ENCODE assay signal across 18 cellular contexts in the genomic region with DNA sequence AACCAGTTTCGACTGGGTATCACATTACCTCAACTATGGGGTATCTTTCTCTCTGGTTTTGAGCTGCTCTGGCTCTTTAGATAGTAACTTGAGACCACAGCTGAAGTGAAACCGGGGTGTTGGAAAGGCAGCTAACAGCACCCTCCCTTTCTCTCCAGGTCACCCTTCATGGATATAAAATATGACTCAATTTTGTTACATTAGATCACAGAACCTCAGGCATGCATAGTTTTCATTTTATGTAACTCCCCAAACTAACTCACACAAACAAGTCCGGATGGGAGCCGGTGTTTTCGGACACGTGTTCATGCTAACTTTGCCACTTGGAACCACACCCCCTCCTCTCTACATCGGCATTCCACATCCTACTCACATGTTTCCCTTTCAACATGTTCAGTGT.
DNase-seq lines count a peak whose midpoint lies in the region; ATAC-seq and TF ChIP-seq lines count a peak whose summit lies in the region.
"Had no signal": no experiment of that assay in that cellular context is flagged by ENCODE, and none has a peak within 500 bp of the region (broad histone marks: within the 10 kb centered on the region; RNA-seq: fewer than 3 reads in every experiment).

No MANE protein-coding gene starts in this region.

- peaks cover 61% of the 10 kb centered on the region for H3K27me3 ChIP-seq in AG04450 (ENCODE audit: control insufficient read depth, insufficient read depth, low read length)
- peaks cover 45% of the 10 kb centered on the region for H3K27me3 ChIP-seq in adipocyte (replicated peaks; ENCODE audit: control insufficient read depth, insufficient read depth, low read length)
- H3K27me3 ChIP-seq in iPS-18a (ENCODE audit: control insufficient read depth, insufficient read depth, low read length) = peaks cover 66% of the 10 kb centered on the region
- no peaks in the 10 kb centered on the region for H3K27me3 ChIP-seq in testis

- H3K4me3 ChIP-seq in AG04450 (ENCODE audit: low read depth, low read length) (no peak overlapping the region), HEK293 (ENCODE audit: low read depth, low read length) (no peak overlapping the region), adipocyte (ENCODE audit: low read length) (no peak overlapping the region), iPS-18a (ENCODE audit: low read length) (peak overlapping the region; percentile 19), testis (no peak overlapping the region)
- H3K4me3 ChIP-seq: adrenal gland, hepatocyte, vagina had no signal

- TF ChIP-seq CTCF in AG04450 (IDR thresholded peaks at IDR 0.05; ENCODE audit: low read depth, low read length) (no peak), HEK293 (tag by site-specific recombination; IDR thresholded peaks at IDR 0.05) (no peak), testis (IDR thresholded peaks at IDR 0.05) (no peak)

- H3K36me3 ChIP-seq in HEK293 (ENCODE audit: control insufficient read depth in 2 of 2, insufficient read depth in 1 of 2, low read length in 2 of 2) = no peaks in the 10 kb centered on the region
- H3K36me3 ChIP-seq in adipocyte (ENCODE audit: control insufficient read depth, insufficient read depth, low read length, severe bottlenecking) = no peaks in the 10 kb centered on the region
- H3K36me3 ChIP-seq in iPS-18a (ENCODE audit: control insufficient read depth, low read depth, low read length) = no peaks in the 10 kb centered on the region
- H3K36me3 ChIP-seq in testis (ENCODE audit: low read depth, missing control alignments) = no peaks in the 10 kb centered on the region
- H3K36me3 ChIP-seq: adrenal gland, vagina had no signal

- 71 to 79% methylated on average over 7 of the region's 7 CpGs for WGBS in testis, 2 donors

- H3K4me1 ChIP-seq in HEK293 (ENCODE audit: control insufficient read depth, insufficient read depth, low read length) = peaks cover 28% of the 10 kb centered on the region
- H3K4me1 ChIP-seq in adipocyte (ENCODE audit: control insufficient read depth, insufficient read depth, low read length) = peaks cover 9% of the 10 kb centered on the region
- peaks cover 14% of the 10 kb centered on the region for H3K4me1 ChIP-seq in iPS-18a (ENCODE audit: control insufficient read depth, low read depth, low read length)
- peaks cover 4% of the 10 kb centered on the region for H3K4me1 ChIP-seq in testis

- no peak overlapping the region for H3K27ac ChIP-seq in AG04450 (ENCODE audit: low read depth, low read length)
- H3K27ac ChIP-seq in HEK293 (ENCODE audit: extremely low read depth, low read depth, low read length) = no peak overlapping the region
- H3K27ac ChIP-seq in iPS-18a (ENCODE audit: low read length) = no peak overlapping the region
- H3K27ac ChIP-seq in testis = no peak overlapping the region
- H3K27ac ChIP-seq: adrenal gland, hepatocyte, vagina had no signal

- DNase-seq in AG04450 (ENCODE audit: low read depth, low spot score) (peak; percentile 6), adipocyte (ENCODE audit: low read depth) (peak; percentile 23), NCI-H524 treated with DMSO at 0.1 percent for 48 hours (lab: John Stamatoyannopoulos, UW) (no peak), testis (no peak)
- DNase-seq in stimulated activated naive CD4-positive, alpha-beta T cell treated with Interleukin-2 at 50 U/mL for 16 hours (lab: John Stamatoyannopoulos, UW) = no peak
- DNase-seq: activated T-cell treated with anti-CD3 and anti-CD28 coated beads for 4 hours; adrenal gland; AML-193; DND-41; effector CD4-positive, alpha-beta T cell; KG1; NCI-H2029 treated with DMSO at 0.1 percent for 48 hours had no signal

- CTCF ChIA-PET in AG04450 (lab: Charles Lee) = no interaction called here
- CTCF ChIA-PET in HEK293 (lab: Yijun Ruan, JAX) = interaction anchor here (0.6 kb wide), 1 partner anchor 175 kb away, joined by 3 read pairs; no protein-coding TSS in a partner anchor

- POLR2A ChIA-PET in AG04450 (lab: Yijun Ruan, JAX) = no interaction called here
- POLR2A ChIA-PET in HEK293 (lab: Yijun Ruan, JAX) = no interaction called here

- TF ChIP-seq POLR2A in testis (IDR thresholded peaks at IDR 0.05) = no peak

- no peak for ATAC-seq in GM18858 (IDR thresholded peaks at IDR 0.05; ENCODE audit: unreplicated experiment)
- ATAC-seq: activated CD4-positive, CD25-positive, alpha-beta regulatory T cell treated with anti-CD3 and anti-CD28 coated beads, Interleukin-2, amount 50 U/mL, for 24 hours had no signal

- intact Hi-C loops in testis (cut with DNase I; ENCODE audit: low total_unique reads) = no loop called here

- no peak overlapping the region for H3K9ac ChIP-seq in adipocyte (ENCODE audit: low read length)
- no peak overlapping the region for H3K9ac ChIP-seq in iPS-18a (ENCODE audit: low read length)

- H3K9me3 ChIP-seq in AG04450 (ENCODE audit: control insufficient read depth, insufficient read depth, low read length) = no peaks in the 10 kb centered on the region; the same call in 1 of the 2 replicates
- no peaks in the 10 kb centered on the region for H3K9me3 ChIP-seq in HEK293 (ENCODE audit: control insufficient read depth, insufficient read depth, low read depth, low read length)
- H3K9me3 ChIP-seq in adipocyte (ENCODE audit: control insufficient read depth, low read length) = no peaks in the 10 kb centered on the region
- no peaks in the 10 kb centered on the region for H3K9me3 ChIP-seq in iPS-18a (ENCODE audit: control insufficient read depth, low read depth, low read length)
- H3K9me3 ChIP-seq in testis = no peaks in the 10 kb centered on the region
- H3K9me3 ChIP-seq: adrenal gland, vagina had no signal

TF ChIP-seq in HEK293, 187 proteins besides CTCF, POLR2A, EP300 and RAD21 (continues in another document):
- 0 out of 2 replicates have a peak, but pooled peaks have one; percentile 14 for TF ChIP-seq KLF16 (tag by site-specific recombination; IDR thresholded peaks at IDR 0.05)
- TF ChIP-seq ZNF366 (tag by site-specific recombination; conservative IDR thresholded peaks at IDR 0.05) = 0 out of 2 replicates have a peak, but pooled peaks have one; percentile 24
- TF ChIP-seq, protein P1, sequence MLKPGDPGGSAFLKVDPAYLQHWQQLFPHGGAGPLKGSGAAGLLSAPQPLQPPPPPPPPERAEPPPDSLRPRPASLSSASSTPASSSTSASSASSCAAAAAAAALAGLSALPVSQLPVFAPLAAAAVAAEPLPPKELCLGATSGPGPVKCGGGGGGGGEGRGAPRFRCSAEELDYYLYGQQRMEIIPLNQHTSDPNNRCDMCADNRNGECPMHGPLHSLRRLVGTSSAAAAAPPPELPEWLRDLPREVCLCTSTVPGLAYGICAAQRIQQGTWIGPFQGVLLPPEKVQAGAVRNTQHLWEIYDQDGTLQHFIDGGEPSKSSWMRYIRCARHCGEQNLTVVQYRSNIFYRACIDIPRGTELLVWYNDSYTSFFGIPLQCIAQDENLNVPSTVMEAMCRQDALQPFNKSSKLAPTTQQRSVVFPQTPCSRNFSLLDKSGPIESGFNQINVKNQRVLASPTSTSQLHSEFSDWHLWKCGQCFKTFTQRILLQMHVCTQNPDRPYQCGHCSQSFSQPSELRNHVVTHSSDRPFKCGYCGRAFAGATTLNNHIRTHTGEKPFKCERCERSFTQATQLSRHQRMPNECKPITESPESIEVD (tag by site-specific recombination; IDR thresholded peaks at IDR 0.05) = 0 out of 2 replicates have a peak, but pooled peaks have one; percentile 12
- TF ChIP-seq ZNF501 (tag by site-specific recombination; IDR thresholded peaks at IDR 0.05) = 0 out of 2 replicates have a peak, but pooled peaks have one; percentile 48
- peak; percentile 93 for TF ChIP-seq ZBTB17 (tag by site-specific recombination; IDR thresholded peaks at IDR 0.05)
- TF ChIP-seq MYNN (tag by site-specific recombination; IDR thresholded peaks at IDR 0.05; ENCODE audit: borderline replicate concordance) = no peak
- TF ChIP-seq ZNF2 (tag by site-specific recombination; IDR thresholded peaks at IDR 0.05) = no peak
- TF ChIP-seq ZFHX2 (tag by site-specific recombination; conservative IDR thresholded peaks at IDR 0.05) = 0 out of 2 replicates have a peak, but pooled peaks have one; percentile 18
- peak; percentile 71 for TF ChIP-seq SP7 (tag by site-specific recombination; IDR thresholded peaks at IDR 0.05)
- 0 out of 2 replicates have a peak, but pooled peaks have one; percentile 31 for TF ChIP-seq KLF10 (tag by site-specific recombination; IDR thresholded peaks at IDR 0.05)
- peak; percentile 66; the same call in 1 of the 2 replicates for TF ChIP-seq MZF1 (tag by site-specific recombination; IDR thresholded peaks at IDR 0.05; ENCODE audit: borderline replicate concordance)
- no peak for TF ChIP-seq ZBTB7A (tag by site-specific recombination; IDR thresholded peaks at IDR 0.05; ENCODE audit: low read depth)
- TF ChIP-seq ZXDB (tag by site-specific recombination; IDR thresholded peaks at IDR 0.05) = 0 out of 2 replicates have a peak, but pooled peaks have one; percentile 13
- peak; percentile 34; the same call in 1 of the 2 replicates for TF ChIP-seq ZNF629 (tag by site-specific recombination; IDR thresholded peaks at IDR 0.05)
- TF ChIP-seq ZNF600 (tag by site-specific recombination; IDR thresholded peaks at IDR 0.05) = peak; percentile 68
- TF ChIP-seq ZNF660 (tag by site-specific recombination; IDR thresholded peaks at IDR 0.05) = 0 out of 2 replicates have a peak, but pooled peaks have one; percentile 43
- TF ChIP-seq PRDM1 (tag by site-specific recombination; IDR thresholded peaks at IDR 0.05) = peak; percentile 59
- 0 out of 2 replicates have a peak, but pooled peaks have one; percentile 43 for TF ChIP-seq ZEB2 (tag by site-specific recombination; IDR thresholded peaks at IDR 0.05)
- TF ChIP-seq, protein P2, sequence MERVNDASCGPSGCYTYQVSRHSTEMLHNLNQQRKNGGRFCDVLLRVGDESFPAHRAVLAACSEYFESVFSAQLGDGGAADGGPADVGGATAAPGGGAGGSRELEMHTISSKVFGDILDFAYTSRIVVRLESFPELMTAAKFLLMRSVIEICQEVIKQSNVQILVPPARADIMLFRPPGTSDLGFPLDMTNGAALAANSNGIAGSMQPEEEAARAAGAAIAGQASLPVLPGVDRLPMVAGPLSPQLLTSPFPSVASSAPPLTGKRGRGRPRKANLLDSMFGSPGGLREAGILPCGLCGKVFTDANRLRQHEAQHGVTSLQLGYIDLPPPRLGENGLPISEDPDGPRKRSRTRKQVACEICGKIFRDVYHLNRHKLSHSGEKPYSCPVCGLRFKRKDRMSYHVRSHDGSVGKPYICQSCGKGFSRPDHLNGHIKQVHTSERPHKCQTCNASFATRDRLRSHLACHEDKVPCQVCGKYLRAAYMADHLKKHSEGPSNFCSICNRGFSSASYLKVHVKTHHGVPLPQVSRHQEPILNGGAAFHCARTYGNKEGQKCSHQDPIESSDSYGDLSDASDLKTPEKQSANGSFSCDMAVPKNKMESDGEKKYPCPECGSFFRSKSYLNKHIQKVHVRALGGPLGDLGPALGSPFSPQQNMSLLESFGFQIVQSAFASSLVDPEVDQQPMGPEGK (tag by site-specific recombination; IDR thresholded peaks at IDR 0.05) = peak; percentile 40
- no peak for TF ChIP-seq ZNF785 (tag by site-specific recombination; IDR thresholded peaks at IDR 0.05)
- no peak for TF ChIP-seq ZNF707 (tag by site-specific recombination; IDR thresholded peaks at IDR 0.05)

Comparison
In these comparisons a context has a peak if more than half of its experiments do, and no peak if none do; other contexts are left out.
1. DNase-seq: peak in AG04450 (single experiment) and adipocyte (single experiment); none in NCI-H524 treated with DMSO at 0.1 percent for 48 hours (single experiment), stimulated activated naive CD4-positive, alpha-beta T cell treated with Interleukin-2 at 50 U/mL for 16 hours (single experiment) and testis (single experiment).